12 cellular contexts compared by ENCODE assay signal in genomic region chr14:68584786-68585185, GRCh38.
DNase-seq lines count a peak whose midpoint lies in the region; ATAC-seq and TF ChIP-seq lines count a peak whose summit lies in the region.
"Had no signal": no experiment of that assay in that cellular context is flagged by ENCODE, and none has a peak within 500 bp of the region (broad histone marks: within the 10 kb centered on the region; RNA-seq: fewer than 3 reads in every experiment).

No MANE protein-coding gene starts in this region.

- H3K36me3 Mint-ChIP-seq in endothelial cell (ENCODE audit: low read depth, unreplicated experiment) (peaks cover 7% of the 10 kb centered on the region), mesothelial cell of epicardium (peaks cover 11% of the 10 kb centered on the region), type B pancreatic cell (peaks cover 17% of the 10 kb centered on the region)

- H3K4me1 Mint-ChIP-seq in endothelial cell (ENCODE audit: unreplicated experiment), result peaks cover 16% of the 10 kb centered on the region
- peaks cover 58% of the 10 kb centered on the region for H3K4me1 Mint-ChIP-seq in mesothelial cell of epicardium
- H3K4me1 Mint-ChIP-seq in type B pancreatic cell (ENCODE audit: unreplicated experiment), result peaks cover 65% of the 10 kb centered on the region

- ATAC-seq in GM19467 (IDR thresholded peaks at IDR 0.05; ENCODE audit: unreplicated experiment), result no peak
- ATAC-seq: WTC11 had no signal

- H3K9me3 Mint-ChIP-seq in endothelial cell (ENCODE audit: unreplicated experiment), result no peaks in the 10 kb centered on the region
- H3K9me3 Mint-ChIP-seq in mesothelial cell of epicardium, result peaks cover 13% of the 10 kb centered on the region
- peaks cover 15% of the 10 kb centered on the region for H3K9me3 Mint-ChIP-seq in type B pancreatic cell

- DNase-seq in NCI-H2171 treated with DMSO at 0.1 percent for 48 hours (lab: John Stamatoyannopoulos, UW) (peak; percentile 37), NCI-H2171 (lab: John Stamatoyannopoulos, UW) (no peak), endothelial cell (ENCODE audit: low spot score) (no peak), mesothelial cell of epicardium (ENCODE audit: low spot score in 2 of 2, unreplicated experiment in 2 of 2) (no peak), type B pancreatic cell (ENCODE audit: extremely low spot score, unreplicated experiment) (no peak)
- no peak for DNase-seq in activated CD4-positive, alpha-beta T cell treated with anti-CD3 and anti-CD28 coated beads for 48 hours
- no peak for DNase-seq in stimulated activated naive CD4-positive, alpha-beta T cell (lab: John Stamatoyannopoulos, UW)
- DNase-seq: HFFc6; NCI-H2107; stimulated activated CD4-positive, alpha-beta T cell treated with anti-CD3 and anti-CD28 coated beads, Interleukin-4, amount 100 ng/mL, for 4 hours had no signal

- peaks cover 6% of the 10 kb centered on the region for H3K27me3 Mint-ChIP-seq in endothelial cell (ENCODE audit: unreplicated experiment)
- H3K27me3 Mint-ChIP-seq in mesothelial cell of epicardium (ENCODE audit: low read depth), result no peaks in the 10 kb centered on the region
- H3K27me3 Mint-ChIP-seq in type B pancreatic cell, result no peaks in the 10 kb centered on the region

- no peak overlapping the region for H3K4me3 Mint-ChIP-seq in endothelial cell (ENCODE audit: unreplicated experiment)
- no peak overlapping the region for H3K4me3 Mint-ChIP-seq in mesothelial cell of epicardium
- H3K4me3 Mint-ChIP-seq in type B pancreatic cell, result no peak overlapping the region
- H3K4me3 Mint-ChIP-seq: WTC11 had no signal

- TF ChIP-seq CTCF in endothelial cell (IDR thresholded peaks at IDR 0.05; ENCODE audit: unreplicated experiment) (no peak), mesothelial cell of epicardium (IDR thresholded peaks at IDR 0.05; ENCODE audit: unreplicated experiment) (no peak), type B pancreatic cell (conservative IDR thresholded peaks at IDR 0.05) (no peak)

- H3K27ac Mint-ChIP-seq in endothelial cell (ENCODE audit: unreplicated experiment) (peak overlapping the region; percentile 0), mesothelial cell of epicardium (peak overlapping the region; percentile 97), type B pancreatic cell (peak overlapping the region; percentile 30)
- H3K27ac Mint-ChIP-seq: WTC11 had no signal

Comparison
In these comparisons a context has a peak if more than half of its experiments do, and no peak if none do; other contexts are left out.
1. H3K27ac Mint-ChIP-seq: peak in every context shown above with its lines; median percentile 97 in mesothelial cell of epicardium; 30 in type B pancreatic cell; 0 in endothelial cell.